10 cellular contexts compared by ENCODE assay signal in genomic region chr15:81338422-81339007, GRCh38. TPM values are rescaled to one million over a fixed set of nuclear protein-coding genes. Genes with fewer than 3 reads are reported as not detected.
DNase-seq lines count a peak whose midpoint lies in the region; ATAC-seq, FAIRE-seq and TF ChIP-seq lines count a peak whose summit lies in the region.
"Had no signal": no experiment of that assay in that cellular context is flagged by ENCODE, and none has a peak within 500 bp of the region (broad histone marks: within the 10 kb centered on the region; RNA-seq: fewer than 3 reads in every experiment).

No MANE protein-coding gene starts in this region.

- no peaks in the 10 kb centered on the region for H3K79me2 ChIP-seq in HepG2 (ENCODE audit: insufficient read depth, low read length)
- H3K79me2 ChIP-seq in MM.1S (ENCODE audit: low read length), result no peaks in the 10 kb centered on the region

- no peaks in the 10 kb centered on the region for H4K20me1 ChIP-seq in HepG2 (ENCODE audit: insufficient read depth, low read length)
- H4K20me1 ChIP-seq in MM.1S (ENCODE audit: insufficient read depth, low read length), result no peaks in the 10 kb centered on the region

- 44% methylated on average over 8 of the region's 8 CpGs for WGBS in HepG2 (ENCODE audit: low lambda C conversion rate)

- no peak for FAIRE-seq in HepG2 (lab: Jason Lieb, UNC)

- no TSS peak for BruUV-seq in HepG2 (replicated peaks; lab: Mats Ljungman, UMichigan)

- TF ChIP-seq CTCF in HepG2 (CRISPR knock-in tag; IDR thresholded peaks at IDR 0.05) (no peak), MM.1S (IDR thresholded peaks at IDR 0.05; ENCODE audit: low read length) (no peak)

- no peak for TF ChIP-seq POLR2A in HepG2 (IDR thresholded peaks at IDR 0.05; ENCODE audit: insufficient read depth in 1 of 2, low read depth in 2 of 2, low read length in 2 of 2)

- H3K27me3 ChIP-seq in HepG2 (ENCODE audit: control insufficient read depth in 1 of 2, insufficient read depth in 2 of 2, low read length in 2 of 2) (no peaks in the 10 kb centered on the region; a peak in 1 of 5 replicates), MM.1S (replicated peaks; ENCODE audit: insufficient read depth, low read length) (no peaks in the 10 kb centered on the region)

- POLR2A ChIA-PET in HepG2 (lab: Yijun Ruan, JAX), result no interaction called here

- CTCF ChIA-PET in HepG2 (lab: Yijun Ruan, JAX; ENCODE audit: low intra/inter-chr PET ratio, low total read pairs), result no interaction called here

- H3K9ac ChIP-seq in HepG2 (ENCODE audit: insufficient read depth, low read depth, low read length) (no peak overlapping the region), MM.1S (ENCODE audit: low read length) (no peak overlapping the region)

- H3K4me1 ChIP-seq in HepG2 (ENCODE audit: insufficient read depth, low read length) (no peaks in the 10 kb centered on the region), MM.1S (ENCODE audit: low read length) (no peaks in the 10 kb centered on the region)

- no peaks in the 10 kb centered on the region for H3K9me2 ChIP-seq in MM.1S (replicated peaks; ENCODE audit: insufficient read depth, low read length)

- TF ChIP-seq EP300 in HepG2 (IDR thresholded peaks at IDR 0.05; ENCODE audit: low read depth in 2 of 2, low read length in 2 of 2), result no peak
- TF ChIP-seq EP300 in HepG2 (CRISPR knock-in tag; IDR thresholded peaks at IDR 0.05; ENCODE audit: borderline replicate concordance), result no peak

- intact Hi-C loops in HepG2 (cut with micrococcal nuclease; ENCODE audit: unreplicated experiment), result no loop called here

- no peak for ATAC-seq in HepG2

- no peak overlapping the region for H3K27ac ChIP-seq in HepG2 (ENCODE audit: extremely low read length, insufficient read depth, low read length)
- no peak overlapping the region for H3K27ac ChIP-seq in MM.1S (ENCODE audit: low read length)

- H3K4me3 ChIP-seq in HepG2 (replicated peaks in 1 of 3; ENCODE audit: insufficient read depth in 1 of 3, low read depth in 2 of 3, low read length in 3 of 3) (no peak overlapping the region), MM.1S (ENCODE audit: low read length) (no peak overlapping the region)

- H3K9me3 ChIP-seq in HepG2 (ENCODE audit: low read length) (no peaks in the 10 kb centered on the region), MM.1S (replicated peaks; ENCODE audit: insufficient read depth, low read length) (no peaks in the 10 kb centered on the region)

- H3K36me3 ChIP-seq in HepG2 (replicated peaks in 1 of 2; ENCODE audit: control insufficient read depth in 1 of 2, insufficient read depth in 2 of 2, low read length in 2 of 2) (no peaks in the 10 kb centered on the region), MM.1S (replicated peaks; ENCODE audit: insufficient read depth, low read length) (no peaks in the 10 kb centered on the region)

- TF ChIP-seq RAD21 in HepG2 (CRISPR knock-in tag; IDR thresholded peaks at IDR 0.05), result no peak

- H2AFZ ChIP-seq in HepG2 (ENCODE audit: low read length) (no peak overlapping the region), MM.1S (ENCODE audit: low read length) (no peak overlapping the region)

- in situ Hi-C loops in HepG2 (cut with HindIII; ENCODE audit: extremely low pct_ligation_motif_present, low pct_unique_long_range_greater_than_20kb), result no loop called here

- H3K4me2 ChIP-seq in HepG2 (ENCODE audit: low read depth, low read length) (no peak overlapping the region), MM.1S (ENCODE audit: low read depth, low read length) (no peak overlapping the region)

- DNase-seq in EH (ENCODE audit: low read depth) (peak; percentile 93), RKO (ENCODE audit: low spot score) (peak; percentile 15), fibroblast of peridontal ligament (ENCODE audit: extremely low read depth) (peak; percentile 89), renal cortical epithelial cell (ENCODE audit: low read depth) (peak; percentile 61), HepG2 (ENCODE audit: low spot score) (no peak), medulla oblongata (ENCODE audit: extremely low spot score) (no peak), MM.1S (no peak), NCI-H526 treated with DMSO at 0.1 percent for 48 hours (lab: John Stamatoyannopoulos, UW) (no peak)
- DNase-seq: GF-D8 had no signal

- H3F3A ChIP-seq in MM.1S (ENCODE audit: insufficient read depth, low read length), result no peaks in the 10 kb centered on the region

TF ChIP-seq in HepG2, 621 proteins besides CTCF, POLR2A, EP300 and RAD21:
- TF ChIP-seq ZC3H13 (CRISPR knock-in tag; IDR thresholded peaks at IDR 0.05) (no peak), ZNF383 (CRISPR knock-in tag; IDR thresholded peaks at IDR 0.05; ENCODE audit: borderline replicate concordance) (no peak), GFI1 (CRISPR knock-in tag; IDR thresholded peaks at IDR 0.05; ENCODE audit: borderline replicate concordance) (no peak), ARID3A (IDR thresholded peaks at IDR 0.05; ENCODE audit: low read depth, low read length) (no peak), NFKB2 (CRISPR knock-in tag; IDR thresholded peaks at IDR 0.05; ENCODE audit: borderline replicate concordance) (no peak), CENPT (CRISPR knock-in tag; IDR thresholded peaks at IDR 0.05; ENCODE audit: low read depth) (no peak), EZH2 (conservative IDR thresholded peaks at IDR 0.05; ENCODE audit: low read depth, low read length) (no peak)

RNA-seq across cellular contexts. Expression of gene STARD5, which starts 14.6 kb away (rescaled TPM):
- total RNA-seq in renal cortical epithelial cell (0.52 and 3.0 TPM in 2 replicates), HepG2 (2016; rRNA removed; fragmentation: Illumina TruSeq; extraction: Trizol) (1.6 and 3.1 TPM in 2 replicates)
- 1.0 and 1.6 TPM in 2 replicates for total RNA-seq in HepG2 (2016; cell fraction: cytosol; rRNA removed; fragmentation: Illumina TruSeq; extraction: Trizol; ENCODE audit: low read depth)
- total RNA-seq in HepG2 (2016; cell fraction: insoluble cytoplasmic fraction; rRNA removed; fragmentation: Illumina TruSeq; extraction: Trizol), result 0.79 and 2.3 TPM in 2 replicates
- total RNA-seq in HepG2 (2016; cell fraction: membrane; rRNA removed; fragmentation: Illumina TruSeq; extraction: Trizol), result 1.0 and 1.2 TPM in 2 replicates
- total RNA-seq in HepG2 (2016; cell fraction: nucleus; rRNA removed; fragmentation: Illumina TruSeq; extraction: Trizol), result 3.9 and 5.4 TPM in 2 replicates
- polyA plus RNA-seq in HepG2 (2011; rRNA removed), result 3.5 TPM in 2 replicates
- 2.2 and 2.3 TPM in 2 replicates for polyA plus RNA-seq in HepG2 (2011; cell fraction: cytosol; rRNA removed)
- polyA plus RNA-seq in HepG2 (2011; cell fraction: nucleus; rRNA removed), result 13.0 and 14.0 TPM in 2 replicates
- 0.79 and 0.84 TPM in 2 replicates for polyA plus RNA-seq in HepG2 (2012)
- 0.96 and 0.98 TPM in 2 replicates for polyA plus RNA-seq in HepG2 (2016; cell fraction: cytosol; fragmentation: Illumina TruSeq; extraction: Trizol; ENCODE audit: low read depth)
- 1.8 and 2.1 TPM in 2 replicates for polyA plus RNA-seq in HepG2 (2016; cell fraction: insoluble cytoplasmic fraction; fragmentation: Illumina TruSeq; extraction: Trizol; ENCODE audit: low read depth)
- 1.00 and 1.8 TPM in 2 replicates for polyA plus RNA-seq in HepG2 (2016; cell fraction: membrane; fragmentation: Illumina TruSeq; extraction: Trizol; ENCODE audit: low read depth)
- 6.1 and 6.6 TPM in 2 replicates for polyA plus RNA-seq in HepG2 (2016; cell fraction: nucleus; fragmentation: Illumina TruSeq; extraction: Trizol; ENCODE audit: insufficient read depth, low read depth)
- 2.2 and 3.7 TPM in 2 replicates for polyA minus RNA-seq in HepG2 (2011; rRNA and poly(A)+ RNA removed; ENCODE audit: low replicate concordance)
- 0.40 and 0.70 TPM in 2 replicates for polyA minus RNA-seq in HepG2 (2011; cell fraction: cytosol; rRNA and poly(A)+ RNA removed)
- polyA minus RNA-seq in HepG2 (2011; cell fraction: nucleus; rRNA and poly(A)+ RNA removed), result 13.5 and 14.9 TPM in 2 replicates

RNA-seq across cellular contexts. Expression of gene TMC3, which starts 35.5 kb away (rescaled TPM):
- not detected in 2 replicates for total RNA-seq in renal cortical epithelial cell
- not detected in 2 replicates for total RNA-seq in HepG2 (2016; rRNA removed; fragmentation: Illumina TruSeq; extraction: Trizol)
- not detected in 2 replicates for total RNA-seq in HepG2 (2016; cell fraction: cytosol; rRNA removed; fragmentation: Illumina TruSeq; extraction: Trizol; ENCODE audit: low read depth)
- total RNA-seq in HepG2 (2016; cell fraction: insoluble cytoplasmic fraction; rRNA removed; fragmentation: Illumina TruSeq; extraction: Trizol), result not detected in 2 replicates
- total RNA-seq in HepG2 (2016; cell fraction: membrane; rRNA removed; fragmentation: Illumina TruSeq; extraction: Trizol), result not detected in 2 replicates
- not detected in 2 replicates for total RNA-seq in HepG2 (2016; cell fraction: nucleus; rRNA removed; fragmentation: Illumina TruSeq; extraction: Trizol)
- polyA plus RNA-seq in HepG2 (2011; rRNA removed), result not detected in 2 replicates
- not detected in 2 replicates for polyA plus RNA-seq in HepG2 (2011; cell fraction: cytosol; rRNA removed)
- polyA plus RNA-seq in HepG2 (2011; cell fraction: nucleus; rRNA removed), result not detected in 2 replicates
- not detected in 2 replicates for polyA plus RNA-seq in HepG2 (2012)
- not detected in 2 replicates for polyA plus RNA-seq in HepG2 (2016; cell fraction: cytosol; fragmentation: Illumina TruSeq; extraction: Trizol; ENCODE audit: low read depth)
- not detected in 2 replicates for polyA plus RNA-seq in HepG2 (2016; cell fraction: insoluble cytoplasmic fraction; fragmentation: Illumina TruSeq; extraction: Trizol; ENCODE audit: low read depth)
- not detected in 2 replicates for polyA plus RNA-seq in HepG2 (2016; cell fraction: membrane; fragmentation: Illumina TruSeq; extraction: Trizol; ENCODE audit: low read depth)
- polyA plus RNA-seq in HepG2 (2016; cell fraction: nucleus; fragmentation: Illumina TruSeq; extraction: Trizol; ENCODE audit: insufficient read depth, low read depth), result not detected in 2 replicates
- not detected in 2 replicates for polyA minus RNA-seq in HepG2 (2011; rRNA and poly(A)+ RNA removed; ENCODE audit: low replicate concordance)
- not detected in 2 replicates for polyA minus RNA-seq in HepG2 (2011; cell fraction: cytosol; rRNA and poly(A)+ RNA removed)
- polyA minus RNA-seq in HepG2 (2011; cell fraction: nucleus; rRNA and poly(A)+ RNA removed), result not detected in 2 replicates
- total RNA-seq: activated T-helper 2 cell treated with anti-CD3 and anti-CD28 coated beads, Interferon-gamma antibody, Interleukin-2, Interleukin-4, amounts not matched to agents 10 μg/mL and 5 μg/mL and 100 μg/mL, durations not matched to agents 14 hours and 24 hours and 36 hours had no signal

Comparison
In these comparisons a context has a peak if more than half of its experiments do, and no peak if none do; other contexts are left out.
1. DNase-seq: peak in EH (single experiment), RKO (single experiment), fibroblast of peridontal ligament (single experiment) and renal cortical epithelial cell (single experiment); none in HepG2 (single experiment), medulla oblongata (single experiment), MM.1S (single experiment) and NCI-H526 treated with DMSO at 0.1 percent for 48 hours (single experiment).